Comparison of ENCODE assay signal across 23 cellular contexts in the genomic region with DNA sequence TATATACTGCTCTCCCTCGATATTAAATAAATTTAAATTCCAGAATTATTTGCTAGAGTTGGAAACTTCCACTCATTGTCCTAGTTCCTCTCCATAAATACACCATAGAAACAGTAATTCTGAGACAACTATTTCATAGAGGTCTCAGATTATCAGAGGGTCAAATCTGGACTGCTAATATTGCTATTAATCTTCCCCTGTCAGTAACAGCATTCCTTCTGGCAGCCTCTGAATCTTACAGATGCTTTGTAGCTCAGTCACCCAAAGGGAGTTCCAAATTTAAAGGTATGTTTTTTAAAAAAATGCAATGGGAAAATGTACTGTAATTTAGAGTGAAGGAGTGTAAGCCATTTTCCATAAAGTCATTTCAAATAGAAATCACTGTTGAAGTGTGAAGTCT.
"Had no signal": no experiment of that assay in that cellular context is flagged by ENCODE, and none has a peak within 500 bp of the region (broad histone marks: within the 10 kb centered on the region; RNA-seq: fewer than 3 reads in every experiment).

No MANE protein-coding gene starts in this region.

- H3K4me1 Mint-ChIP-seq: activated CD4-positive, alpha-beta T cell treated with anti-CD3 and anti-CD28 coated beads, Interleukin-2, amount 10 ng/mL, durations not matched to agents 24 days and 14 days; activated naive CD8-positive, alpha-beta T cell treated with anti-CD3 and anti-CD28 coated beads, Interleukin-2, amount 10 ng/mL, durations not matched to agents 7 days and 5 days; activated T-helper 17 cell treated with anti-CD3 and anti-CD28 coated beads, Interleukin-2, amount 50 U/mL, for 72 hours had no signal

- H3K27me3 ChIP-seq: dorsolateral prefrontal cortex, tibial nerve, vagina had no signal

- H3K9me3 Mint-ChIP-seq: activated CD4-positive, alpha-beta T cell treated with anti-CD3 and anti-CD28 coated beads, Interleukin-2, amount 10 ng/mL, durations not matched to agents 24 days and 14 days; activated CD8-positive, alpha-beta T cell treated with anti-CD3 and anti-CD28 coated beads for 36 hours; brain; nephron progenitor cell; T-helper 2 cell treated with Interferon-gamma antibody and Interleukin-4, amounts not matched to agents 5 μg/mL and 100 μg/mL, for 36 hours had no signal

- H3K27me3 Mint-ChIP-seq: activated CD4-positive, alpha-beta T cell treated with anti-CD3 and anti-CD28 coated beads, Interleukin-2, amount 10 ng/mL, durations not matched to agents 24 days and 14 days; activated CD8-positive, alpha-beta T cell treated with anti-CD3 and anti-CD28 coated beads for 36 hours; activated naive CD8-positive, alpha-beta T cell treated with anti-CD3 and anti-CD28 coated beads, Interleukin-2, amount 10 ng/mL, durations not matched to agents 7 days and 5 days; activated T-helper 17 cell treated with anti-CD3 and anti-CD28 coated beads, Interleukin-2, amount 50 U/mL, for 72 hours; brain; stimulated activated naive CD8-positive, alpha-beta T cell treated with anti-CD3 and anti-CD28 coated beads, Interleukin-15, Interleukin-2, amounts not matched to agents 100 ng/mL and 50 ng/mL, for 24 hours had no signal

- H3K36me3 Mint-ChIP-seq: activated naive CD8-positive, alpha-beta T cell treated with anti-CD3 and anti-CD28 coated beads, Interleukin-2, amount 10 ng/mL, durations not matched to agents 7 days and 5 days; brain had no signal

- H3K4me3 Mint-ChIP-seq: activated CD4-positive, alpha-beta T cell treated with anti-CD3 and anti-CD28 coated beads, Interleukin-2, amount 10 ng/mL, durations not matched to agents 24 days and 14 days; activated CD8-positive, alpha-beta T cell treated with anti-CD3 and anti-CD28 coated beads for 36 hours; activated naive CD8-positive, alpha-beta T cell treated with anti-CD3 and anti-CD28 coated beads, Interleukin-2, amount 10 ng/mL, durations not matched to agents 7 days and 5 days; activated T-helper 17 cell treated with anti-CD3 and anti-CD28 coated beads, Interleukin-2, amount 50 U/mL, for 72 hours; nephron progenitor cell; stimulated activated naive CD8-positive, alpha-beta T cell treated with anti-CD3 and anti-CD28 coated beads, Interleukin-15, Interleukin-2, amounts not matched to agents 100 ng/mL and 50 ng/mL, for 24 hours; T-helper 2 cell treated with Interferon-gamma antibody and Interleukin-4, amounts not matched to agents 5 μg/mL and 100 μg/mL, for 36 hours had no signal

- DNase-seq: activated CD4-positive, alpha-beta T cell treated with anti-CD3 and anti-CD28 coated beads, Interleukin-2, amount 10 ng/mL, durations not matched to agents 24 days and 14 days; activated CD4-positive, CD25-positive, alpha-beta regulatory T cell; activated CD8-positive, alpha-beta T cell treated with anti-CD3 and anti-CD28 coated beads for 36 hours; activated naive CD4-positive, alpha-beta T cell; activated naive CD8-positive, alpha-beta T cell treated with anti-CD3 and anti-CD28 coated beads, Interleukin-2, amount 10 ng/mL, durations not matched to agents 7 days and 5 days; activated T-cell treated with anti-CD3 and anti-CD28 coated beads, Interleukin-2, amount 50 U/mL, for 1 hour; caudate nucleus; dorsolateral prefrontal cortex; foreskin melanocyte; hypothalamus; islet precursor cell; left colon; lower lobe of right lung; nephron progenitor cell; right cardiac atrium had no signal

- ATAC-seq: activated CD8-positive, alpha-beta T cell treated with anti-CD3 and anti-CD28 coated beads for 36 hours; activated T-helper 17 cell treated with anti-CD3 and anti-CD28 coated beads, Interleukin-2, amount 50 U/mL, for 72 hours; left colon; lower lobe of right lung; right cardiac atrium had no signal

- H3K4me1 ChIP-seq: lower lobe of right lung, prostate gland, tibial nerve, vagina had no signal

- H3K27ac ChIP-seq: dorsolateral prefrontal cortex, lower lobe of right lung, prostate gland, skin epidermis, tibial nerve, vagina had no signal

- H3K9me3 ChIP-seq: lower lobe of right lung, prostate gland, tibial nerve, vagina had no signal

- H3K27ac Mint-ChIP-seq: activated CD4-positive, alpha-beta T cell treated with anti-CD3 and anti-CD28 coated beads, Interleukin-2, amount 10 ng/mL, durations not matched to agents 24 days and 14 days; activated CD8-positive, alpha-beta T cell treated with anti-CD3 and anti-CD28 coated beads for 36 hours; activated naive CD8-positive, alpha-beta T cell treated with anti-CD3 and anti-CD28 coated beads, Interleukin-2, amount 10 ng/mL, durations not matched to agents 7 days and 5 days; activated T-helper 17 cell treated with anti-CD3 and anti-CD28 coated beads, Interleukin-2, amount 50 U/mL, for 72 hours; nephron progenitor cell; stimulated activated naive CD8-positive, alpha-beta T cell treated with anti-CD3 and anti-CD28 coated beads, Interleukin-15, Interleukin-2, amounts not matched to agents 100 ng/mL and 50 ng/mL, for 24 hours; T-helper 2 cell treated with Interferon-gamma antibody and Interleukin-4, amounts not matched to agents 5 μg/mL and 100 μg/mL, for 36 hours had no signal

- H3K36me3 ChIP-seq: lower lobe of right lung, prostate gland, tibial nerve, vagina had no signal

- H3K4me3 ChIP-seq: dorsolateral prefrontal cortex, lower lobe of right lung, prostate gland, skin epidermis, tibial nerve, vagina had no signal
